ENCODE assay signal across 1 cellular context in genomic region chr14:23117371-23118020, GRCh38.
TF ChIP-seq lines count a peak whose summit lies in the region.

No MANE protein-coding gene starts in this region.

TF ChIP-seq in K562, 482 proteins besides CTCF, POLR2A, EP300 and RAD21:
- TF ChIP-seq TCF15 (CRISPR knock-in tag; IDR thresholded peaks at IDR 0.05) (no peak), ZC3H4 (CRISPR knock-in tag; IDR thresholded peaks at IDR 0.05; ENCODE audit: borderline replicate concordance) (no peak), ZNF79 (CRISPR knock-in tag; IDR thresholded peaks at IDR 0.05; ENCODE audit: low read depth) (no peak), ZBTB33 (CRISPR knock-in tag; IDR thresholded peaks at IDR 0.05) (peak; percentile 83)
TF ChIP-seq in K562: peak in this region for 1.
